Comparison of ENCODE assay signal across 11 cellular contexts in genomic region chr6:30818426-30818841, GRCh38.
DNase-seq lines count a peak whose midpoint lies in the region; ATAC-seq and TF ChIP-seq lines count a peak whose summit lies in the region.
"Had no signal": no experiment of that assay in that cellular context is flagged by ENCODE, and none has a peak within 500 bp of the region (broad histone marks: within the 10 kb centered on the region; RNA-seq: fewer than 3 reads in every experiment).

No MANE protein-coding gene starts in this region.

- CTCF ChIA-PET in activated CD4-positive, alpha-beta T cell treated with anti-CD3 and anti-CD28 coated beads for 36 hours (lab: Charles Lee) = interaction anchor here (0.6 to 5.4 kb wide), 10 partner anchors 9 to 261 kb away, joined by 3 to 46 read pairs (median 6); partner anchors contain the start of gene VARS2
- CTCF ChIA-PET in SK-N-SH (lab: Yijun Ruan, JAX) = interaction anchor here (0.6 to 1.7 kb wide), 4 partner anchors 10 to 301 kb away, joined by 3 to 7 read pairs (median 4); no protein-coding TSS in a partner anchor

- H3K79me2 ChIP-seq in SK-N-SH (ENCODE audit: insufficient read depth) = no peaks in the 10 kb centered on the region

- TF ChIP-seq CTCF in SK-N-SH (IDR thresholded peaks at IDR 0.05) (no peak), fibroblast of pulmonary artery (IDR thresholded peaks at IDR 0.05; ENCODE audit: low read length, missing control alignments) (no peak), ascending aorta (IDR thresholded peaks at IDR 0.05) (no peak)

- no peak for TF ChIP-seq EP300 in SK-N-SH (IDR thresholded peaks at IDR 0.05; ENCODE audit: borderline replicate concordance in 1 of 2, low read depth in 1 of 2, low read length in 1 of 2)

- H3K9me2 ChIP-seq in SK-N-SH = no peaks in the 10 kb centered on the region

- POLR2A ChIA-PET in activated CD4-positive, alpha-beta T cell treated with anti-CD3 and anti-CD28 coated beads for 36 hours (lab: Charles Lee) = interaction anchor here (1.7 kb wide), 1 partner anchor 30 kb away, joined by 5 read pairs; no protein-coding TSS in a partner anchor
- POLR2A ChIA-PET in SK-N-SH (lab: Yijun Ruan, JAX) = interaction anchor here (0.6 kb wide), 1 partner anchor 19 kb away, joined by 3 read pairs; no protein-coding TSS in a partner anchor

- H3K27ac Mint-ChIP-seq in activated CD4-positive, alpha-beta T cell treated with anti-CD3 and anti-CD28 coated beads for 36 hours = peak overlapping the region; percentile 97

- H3K36me3 ChIP-seq in SK-N-SH (replicated peaks in 1 of 2; ENCODE audit: control insufficient read depth in 1 of 2, insufficient read depth in 2 of 2, low read length in 1 of 2) (no peaks in the 10 kb centered on the region), ascending aorta (no peaks in the 10 kb centered on the region)
- H3K36me3 ChIP-seq: BLaER1, heart right ventricle had no signal

- peak overlapping the region; percentile 43 for H3K9ac ChIP-seq in SK-N-SH
- H3K9ac ChIP-seq: BLaER1 had no signal

- WGBS in SK-N-SH (ENCODE audit: low lambda C conversion rate) = 70% methylated on average over 3 of the region's 3 CpGs

- no peak for DNase-seq in activated CD4-positive, alpha-beta T cell treated with anti-CD3 and anti-CD28 coated beads for 36 hours
- DNase-seq in activated CD4-positive, alpha-beta T cell treated with anti-CD3 and anti-CD28 coated beads for 1 hour = no peak
- no peak for DNase-seq in SK-N-SH
- DNase-seq in fibroblast of pulmonary artery (ENCODE audit: low read depth) = peak; percentile 93
- no peak for DNase-seq in ascending aorta (ENCODE audit: low spot score in 2 of 2)
- DNase-seq in NCI-H1694 (lab: John Stamatoyannopoulos, UW) = no peak
- DNase-seq in NCI-H2029 treated with DMSO at 0.1 percent for 48 hours (lab: John Stamatoyannopoulos, UW) = no peak
- DNase-seq: activated CD8-positive, alpha-beta memory T cell treated with anti-CD3 and anti-CD28 coated beads, Interleukin-2, amount 10 ng/mL, durations not matched to agents 7 days and 5 days; heart right ventricle had no signal

- H3K4me2 ChIP-seq in SK-N-SH = peak overlapping the region; percentile 5; the same call in 1 of the 2 replicates
- H3K4me2 ChIP-seq: BLaER1 had no signal

- peaks cover 2% of the 10 kb centered on the region for H3K9me3 Mint-ChIP-seq in activated CD4-positive, alpha-beta T cell treated with anti-CD3 and anti-CD28 coated beads for 36 hours (ENCODE audit: low read depth)

- intact Hi-C loops in activated CD4-positive, alpha-beta T cell treated with anti-CD3 and anti-CD28 coated beads for 36 hours (cut with DNase I, micrococcal nuclease) = loop anchor here in 1 of 2 experiments (2.0 kb wide), 1 partner anchor 132 kb away; the partner anchor contains the start of gene PPP1R18
- intact Hi-C loops in ascending aorta (cut with DNase I) = no loop called here

- no peak for ATAC-seq in activated CD4-positive, alpha-beta T cell treated with anti-CD3 and anti-CD28 coated beads for 36 hours
- ATAC-seq: activated CD8-positive, alpha-beta memory T cell treated with anti-CD3 and anti-CD28 coated beads, Interleukin-2, amount 10 ng/mL, durations not matched to agents 7 days and 5 days had no signal

- H3K27me3 Mint-ChIP-seq in activated CD4-positive, alpha-beta T cell treated with anti-CD3 and anti-CD28 coated beads for 36 hours = no peaks in the 10 kb centered on the region
- H3K27me3 Mint-ChIP-seq: activated CD8-positive, alpha-beta memory T cell treated with anti-CD3 and anti-CD28 coated beads, Interleukin-2, amount 10 ng/mL, durations not matched to agents 7 days and 5 days had no signal

- no peak overlapping the region for H3K4me3 Mint-ChIP-seq in activated CD4-positive, alpha-beta T cell treated with anti-CD3 and anti-CD28 coated beads for 36 hours
- H3K4me3 Mint-ChIP-seq: activated CD8-positive, alpha-beta memory T cell treated with anti-CD3 and anti-CD28 coated beads, Interleukin-2, amount 10 ng/mL, durations not matched to agents 7 days and 5 days had no signal

- H3K4me1 ChIP-seq in SK-N-SH (ENCODE audit: control insufficient read depth in 1 of 2, insufficient read depth in 2 of 2, low read depth in 1 of 2, low read length in 1 of 2) (peaks cover 0 to 32% of the 10 kb centered on the region in 2 experiments; a peak in 2 of 4 replicates), ascending aorta (peaks cover 6 to 25% of the 10 kb centered on the region in 2 donors)

- no peak for TF ChIP-seq RAD21 in SK-N-SH (IDR thresholded peaks at IDR 0.05; ENCODE audit: low read length)

- H3K36me3 Mint-ChIP-seq in activated CD4-positive, alpha-beta T cell treated with anti-CD3 and anti-CD28 coated beads for 36 hours (ENCODE audit: low read depth) = peaks cover 14% of the 10 kb centered on the region

- H3K27ac ChIP-seq in SK-N-SH (ENCODE audit: low read depth in 2 of 2, low read length in 1 of 2) (peak overlapping the region; percentile 43 to 80; a peak in 3 of 4 replicates), skin epidermis (peak overlapping the region in 20 of 21 experiments; percentile 52 to 80 (median 67)), ascending aorta (no peak overlapping the region)
- H3K27ac ChIP-seq: BLaER1 had no signal

- H3K9me3 ChIP-seq in SK-N-SH (no peaks in the 10 kb centered on the region), ascending aorta (no peaks in the 10 kb centered on the region)
- H3K9me3 ChIP-seq: BLaER1, heart right ventricle had no signal

- no peaks in the 10 kb centered on the region for H4K20me1 ChIP-seq in SK-N-SH (ENCODE audit: insufficient read depth)
- H4K20me1 ChIP-seq: BLaER1 had no signal

- H2AFZ ChIP-seq in SK-N-SH (ENCODE audit: low read depth) = peak overlapping the region; percentile 61; the same call in 1 of the 2 replicates

- peaks cover 21% of the 10 kb centered on the region for H3F3A ChIP-seq in SK-N-SH (replicated peaks; ENCODE audit: insufficient read depth)

- no peak overlapping the region for H3K4me3 ChIP-seq in SK-N-SH (ENCODE audit: low read depth in 2 of 2, low read length in 1 of 2)
- H3K4me3 ChIP-seq in fibroblast of pulmonary artery (replicated peaks; ENCODE audit: low read depth, low read length) = no peak overlapping the region
- H3K4me3 ChIP-seq in skin epidermis = no peak overlapping the region
- H3K4me3 ChIP-seq in ascending aorta = no peak overlapping the region
- H3K4me3 ChIP-seq: BLaER1, heart right ventricle had no signal

- H3K27me3 ChIP-seq in SK-N-SH (ENCODE audit: insufficient read depth) (no peaks in the 10 kb centered on the region), ascending aorta (no peaks in the 10 kb centered on the region)
- H3K27me3 ChIP-seq: BLaER1, heart right ventricle had no signal

- peaks cover 86% of the 10 kb centered on the region for H3K4me1 Mint-ChIP-seq in activated CD4-positive, alpha-beta T cell treated with anti-CD3 and anti-CD28 coated beads for 36 hours

TF ChIP-seq in SK-N-SH, 30 proteins besides CTCF, POLR2A, EP300 and RAD21:
- TF ChIP-seq NFIC (IDR thresholded peaks at IDR 0.05; ENCODE audit: borderline replicate concordance) (0 out of 2 replicates have a peak, but pooled peaks have one; percentile 21), TCF12 (IDR thresholded peaks at IDR 0.05) (peak; percentile 18; the same call in 1 of the 2 replicates), FOXJ3 (CRISPR knock-in tag; IDR thresholded peaks at IDR 0.05) (no peak), JUND (IDR thresholded peaks at IDR 0.05) (0 out of 2 replicates have a peak, but pooled peaks have one; percentile 8), MAX (IDR thresholded peaks at IDR 0.05; ENCODE audit: low read depth) (peak; percentile 66; the same call in 1 of the 2 replicates), ELF1 (IDR thresholded peaks at IDR 0.05) (peak; percentile 92), POLR2AphosphoS5 (IDR thresholded peaks at IDR 0.05; ENCODE audit: low read depth, low read length) (0 out of 2 replicates have a peak, but pooled peaks have one; percentile 33), EZH2phosphoT487 (IDR thresholded peaks at IDR 0.05; ENCODE audit: borderline replicate concordance, low read depth) (no peak), IRF3 (IDR thresholded peaks at IDR 0.05; ENCODE audit: low read depth, low read length) (no peak), TAF1 (IDR thresholded peaks at IDR 0.05; ENCODE audit: borderline replicate concordance, low read depth, low read length) (peak; percentile 37; the same call in 1 of the 2 replicates), GABPA (IDR thresholded peaks at IDR 0.05; ENCODE audit: low read depth) (no peak; the same call in 1 of the 2 replicates)
TF ChIP-seq in SK-N-SH: peak in this region for 7.

Comparison
In these comparisons a context has a peak if more than half of its experiments do, and no peak if none do; other contexts are left out.
1. H3K27ac ChIP-seq: peak in SK-N-SH (2 of 2) and skin epidermis (20 of 21); none in ascending aorta (0 of 2).